9 cellular contexts compared by ENCODE assay signal in genomic region chr19:17889609-17890214, GRCh38. TPM values are rescaled to one million over a fixed set of nuclear protein-coding genes. Genes with fewer than 3 reads are reported as not detected.
A peak's percentile ranks its signal among the peaks of the same experiment; 100 is the strongest.
DNase-seq lines count a peak whose midpoint lies in the region; ATAC-seq, FAIRE-seq and TF ChIP-seq lines count a peak whose summit lies in the region.
"Had no signal": no experiment of that assay in that cellular context is flagged by ENCODE, and none has a peak within 500 bp of the region (broad histone marks: within the 10 kb centered on the region; RNA-seq: fewer than 3 reads in every experiment).

No MANE protein-coding gene starts in this region.

- no peak for TF ChIP-seq POLR2A in GM12892 (IDR thresholded peaks at IDR 0.05; ENCODE audit: low read depth, low read length)

- peak; percentile 24 for FAIRE-seq in GM12892 (lab: Jason Lieb, UNC)

- DNase-seq in GM12892 (ENCODE audit: insufficient read length) (no peak), MV-4-11 (lab: John Stamatoyannopoulos, UW) (peak; percentile 31), T47D (ENCODE audit: low read depth in 1 of 2, low spot score in 1 of 2) (peak; percentile 67 to 71), myocyte (ENCODE audit: low read depth) (peak; percentile 65), Ammon's horn (ENCODE audit: low spot score) (no peak), inferior parietal cortex (ENCODE audit: extremely low spot score) (no peak), NCI-H524 treated with DMSO at 0.1 percent for 48 hours (lab: John Stamatoyannopoulos, UW) (no peak)

- in situ Hi-C loops in T47D (cut with HindIII; ENCODE audit: low pct_unique_long_range_greater_than_20kb, low sequenced_read_pairs) = no loop called here

- no peak for ATAC-seq in HG03039 (IDR thresholded peaks at IDR 0.05; ENCODE audit: unreplicated experiment)
- ATAC-seq: right cardiac atrium had no signal

RNA-seq across cellular contexts. Expression of gene SLC5A5, which starts 18.0 kb away (rescaled TPM):
- polyA plus RNA-seq in GM12892 (2012; ENCODE audit: missing spikeins) = 0.08 TPM
- total RNA-seq in myocyte = not detected in 2 replicates
- polyA plus RNA-seq in myocyte (2012) = 0.05 TPM
- total RNA-seq: right cardiac atrium had no signal
- polyA plus RNA-seq: right cardiac atrium had no signal

RNA-seq across cellular contexts. Expression of gene RPL18A, which starts 30.0 kb away (rescaled TPM):
- 3,536 TPM for polyA plus RNA-seq in GM12892 (2012; ENCODE audit: missing spikeins)
- total RNA-seq in myocyte = 777 and 810 TPM in 2 replicates
- 1,419 TPM for polyA plus RNA-seq in myocyte (2012)

RNA-seq across cellular contexts. Expression of gene JAK3, which starts 41.9 kb away (rescaled TPM):
- polyA plus RNA-seq in GM12892 (2012; ENCODE audit: missing spikeins) = 24.6 TPM
- total RNA-seq in myocyte = 0.47 TPM in 1 of 2 replicates, not detected in the other
- polyA plus RNA-seq in myocyte (2012) = not detected

RNA-seq across cellular contexts. Expression of gene CCDC124, which starts 43.1 kb away (rescaled TPM):
- 27.5 TPM for polyA plus RNA-seq in GM12892 (2012; ENCODE audit: missing spikeins)
- total RNA-seq in myocyte = 56.5 and 61.3 TPM in 2 replicates
- 137 TPM for polyA plus RNA-seq in myocyte (2012)

Comparison
In these comparisons a context has a peak if more than half of its experiments do, and no peak if none do; other contexts are left out.
1. DNase-seq: peak in MV-4-11 (single experiment), T47D (2 of 2) and myocyte (single experiment); none in GM12892 (single experiment), Ammon's horn (single experiment), inferior parietal cortex (single experiment) and NCI-H524 treated with DMSO at 0.1 percent for 48 hours (single experiment).